Comparison of ENCODE assay signal across 7 cellular contexts in the genomic region with DNA sequence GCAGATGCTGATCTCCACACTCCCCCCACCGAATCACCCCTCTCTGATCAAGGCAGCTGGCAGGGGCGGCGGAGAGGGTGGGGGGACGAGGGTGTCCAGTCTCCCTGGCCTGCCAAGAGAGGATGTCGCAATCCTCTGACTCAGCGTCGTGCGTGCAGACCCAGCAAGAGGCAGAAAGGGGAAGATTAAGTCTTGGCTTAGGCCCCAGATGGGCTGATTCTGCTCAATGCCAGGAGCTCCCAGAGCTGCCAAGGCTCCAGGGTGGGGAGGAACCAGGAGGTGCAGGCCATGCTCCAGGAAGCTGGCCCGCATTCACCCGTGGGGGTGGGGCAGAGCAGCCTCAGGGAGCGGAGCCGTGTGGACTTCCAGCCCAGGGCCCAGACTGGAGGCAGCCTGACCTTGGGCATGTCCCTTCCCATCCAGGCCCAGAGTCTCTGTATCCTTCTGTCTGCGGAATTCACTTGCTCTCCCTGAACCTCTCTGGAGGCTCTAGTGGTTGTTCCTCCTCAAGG. TPM values are rescaled to one million over a fixed set of nuclear protein-coding genes. Genes with fewer than 3 reads are reported as not detected.
DNase-seq lines count a peak whose midpoint lies in the region; FAIRE-seq and TF ChIP-seq lines count a peak whose summit lies in the region.

No MANE protein-coding gene starts in this region.

- TF ChIP-seq POLR2A in GM12891 (IDR thresholded peaks at IDR 0.05; ENCODE audit: low read depth, low read length): no peak

- peak overlapping the region; percentile 96 for H3K27ac Mint-ChIP-seq in osteocyte (ENCODE audit: unreplicated experiment)

- intact Hi-C loops in head of caudate nucleus (cut with DNase I): no loop called here

- no peak overlapping the region for H3K4me3 Mint-ChIP-seq in osteocyte (ENCODE audit: unreplicated experiment)

- DNase-seq in GDM1 (lab: John Stamatoyannopoulos, UW) (peak; percentile 89), NCI-H1694 (lab: John Stamatoyannopoulos, UW) (peak; percentile 82), head of caudate nucleus (peak; percentile 59 to 95 (median 82)), osteocyte (ENCODE audit: extremely low spot score, unreplicated experiment) (peak; percentile 94), GM12891 (ENCODE audit: insufficient read length, low spot score) (no peak), NCI-H1417 (lab: John Stamatoyannopoulos, UW) (no peak)
- DNase-seq in activated T-cell treated with anti-CD3 and anti-CD28 coated beads, Interleukin-2, amount 50 U/mL, for 48 hours: peak; percentile 53 to 65

- no peak for FAIRE-seq in GM12891 (lab: Jason Lieb, UNC)

- no peaks in the 10 kb centered on the region for H3K27me3 Mint-ChIP-seq in osteocyte (ENCODE audit: unreplicated experiment)

- no peak for TF ChIP-seq CTCF in osteocyte (IDR thresholded peaks at IDR 0.05)

- peaks cover 68% of the 10 kb centered on the region for H3K4me1 Mint-ChIP-seq in osteocyte (ENCODE audit: unreplicated experiment)

- no peaks in the 10 kb centered on the region for H3K9me3 Mint-ChIP-seq in osteocyte (ENCODE audit: unreplicated experiment)

- H3K36me3 Mint-ChIP-seq in osteocyte (ENCODE audit: unreplicated experiment): no peaks in the 10 kb centered on the region

TF ChIP-seq in GM12891, 5 proteins besides CTCF, POLR2A, EP300 and RAD21:
- TF ChIP-seq PAX5 (IDR thresholded peaks at IDR 0.05; ENCODE audit: insufficient read depth, low read length, severe bottlenecking): no peak
- TF ChIP-seq SPI1 (IDR thresholded peaks at IDR 0.05; ENCODE audit: low read depth, low read length): no peak
- TF ChIP-seq POU2F2 (IDR thresholded peaks at IDR 0.05; ENCODE audit: low read depth, low read length): no peak
- TF ChIP-seq TAF1 (IDR thresholded peaks at IDR 0.05; ENCODE audit: low read depth, low read length): no peak
- no peak for TF ChIP-seq POLR2AphosphoS5 (IDR thresholded peaks at IDR 0.05; ENCODE audit: low read depth, low read length)

RNA-seq across cellular contexts. Expression of a gene that starts 6.6 kb away (rescaled TPM):
- 12.7 and 15.3 TPM in 2 replicates for total RNA-seq in osteocyte
- polyA plus RNA-seq in GM12891 (2012; ENCODE audit: low read depth, missing spikeins): 16.1 TPM

RNA-seq across cellular contexts. Expression of a gene that starts 35.8 kb away (rescaled TPM):
- total RNA-seq in osteocyte: not detected in 2 replicates
- polyA plus RNA-seq in GM12891 (2012; ENCODE audit: low read depth, missing spikeins): not detected

RNA-seq across cellular contexts. Expression of a gene that starts 42.9 kb away (rescaled TPM):
- total RNA-seq in osteocyte: not detected in 2 replicates
- polyA plus RNA-seq in GM12891 (2012; ENCODE audit: low read depth, missing spikeins): 0.05 TPM

Comparison
In these comparisons a context has a peak if more than half of its experiments do, and no peak if none do; other contexts are left out.
1. DNase-seq: peak in GDM1 (single experiment), NCI-H1694 (single experiment), activated T-cell treated with anti-CD3 and anti-CD28 coated beads, Interleukin-2, amount 50 U/mL, for 48 hours (2 of 2), head of caudate nucleus (42 of 42) and osteocyte (single experiment); none in GM12891 (single experiment) and NCI-H1417 (0 of 3).